21 cellular contexts compared by ENCODE assay signal in genomic region chr5:35745666-35746065, GRCh38.
"Had no signal": no experiment of that assay in that cellular context is flagged by ENCODE, and none has a peak within 500 bp of the region (broad histone marks: within the 10 kb centered on the region; RNA-seq: fewer than 3 reads in every experiment).

No MANE protein-coding gene starts in this region.

- H3K4me3 ChIP-seq: breast epithelium, colonic mucosa, dorsolateral prefrontal cortex, esophagus squamous epithelium, gastrocnemius medialis, pancreas, psoas muscle, right atrium auricular region, thyroid gland, upper lobe of right lung had no signal

- H3K9me3 ChIP-seq: breast epithelium, colonic mucosa, esophagus squamous epithelium, gastrocnemius medialis, pancreas, psoas muscle, right atrium auricular region, thyroid gland, upper lobe of right lung had no signal

- ATAC-seq: gastrocnemius medialis; natural killer cell treated with Interleukin-12 subunit alpha and Interleukin-12 subunit beta and Interleukin-15 and Interleukin-18, amount 100 ng/mL, for 72 hours; pancreas; psoas muscle; T-helper 17 cell; upper lobe of right lung had no signal

- H3K27me3 ChIP-seq: breast epithelium, colonic mucosa, dorsolateral prefrontal cortex, esophagus squamous epithelium, gastrocnemius medialis, pancreas, right atrium auricular region, thyroid gland, upper lobe of right lung had no signal

- FAIRE-seq: islet of Langerhans, pancreas had no signal

- H3K27ac ChIP-seq: breast epithelium, colonic mucosa, dorsolateral prefrontal cortex, esophagus squamous epithelium, gastrocnemius medialis, pancreas, psoas muscle, right atrium auricular region, thyroid gland, upper lobe of right lung had no signal

- H3K36me3 ChIP-seq: breast epithelium, colonic mucosa, esophagus squamous epithelium, gastrocnemius medialis, pancreas, right atrium auricular region, thyroid gland, upper lobe of right lung had no signal

- H3K4me1 ChIP-seq: breast epithelium, colonic mucosa, esophagus squamous epithelium, gastrocnemius medialis, pancreas, psoas muscle, right atrium auricular region, thyroid gland, upper lobe of right lung had no signal

- DNase-seq: activated CD4-positive, alpha-beta T cell treated with anti-CD3 and anti-CD28 coated beads for 4 hours; activated CD4-positive, alpha-beta T cell treated with anti-CD3 and anti-CD28 coated beads, Interleukin-2, amount 50 U/mL, for 48 hours; activated naive CD8-positive, alpha-beta T cell treated with anti-CD3 and anti-CD28 coated beads for 36 hours; colonic mucosa; dorsolateral prefrontal cortex; esophagus squamous epithelium; gastrocnemius medialis; head of caudate nucleus; hypothalamus; midbrain; pancreas; psoas muscle; stimulated activated CD4-positive, alpha-beta T cell treated with anti-CD3 and anti-CD28 coated beads, Interleukin-4, amount 100 ng/mL, for 4 hours; SW 1271; T-helper 17 cell; thyroid gland; upper lobe of right lung had no signal
